ENCODE assay signal across 11 cellular contexts in the genomic region with DNA sequence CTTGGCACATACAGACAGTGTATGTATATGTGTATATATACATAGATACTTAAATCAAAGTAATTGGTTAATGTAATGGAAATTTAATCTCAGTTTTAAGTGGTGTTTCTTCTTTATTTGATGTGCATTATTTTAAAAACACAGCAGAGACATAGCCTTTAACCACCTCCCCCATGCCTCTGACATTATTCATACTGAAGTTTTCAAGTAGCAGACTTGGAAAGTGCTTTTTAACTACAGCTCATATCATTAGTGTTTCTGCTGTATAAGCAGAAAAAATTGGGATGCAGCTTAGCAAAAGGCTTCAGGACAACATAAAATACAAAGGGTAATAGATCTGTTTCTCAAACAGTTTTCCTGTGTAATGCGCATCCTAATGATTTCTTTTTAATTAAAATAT. TPM values are rescaled to one million over a fixed set of nuclear protein-coding genes. Genes with fewer than 3 reads are reported as not detected.
A peak's percentile ranks its signal among the peaks of the same experiment; 100 is the strongest.
DNase-seq lines count a peak whose midpoint lies in the region; FAIRE-seq and TF ChIP-seq lines count a peak whose summit lies in the region.
"Had no signal": no experiment of that assay in that cellular context is flagged by ENCODE, and none has a peak within 500 bp of the region (broad histone marks: within the 10 kb centered on the region; RNA-seq: fewer than 3 reads in every experiment).

No MANE protein-coding gene starts in this region.

- peak overlapping the region; percentile 20 for H3K27ac Mint-ChIP-seq in activated naive CD4-positive, alpha-beta T cell treated with anti-CD3 and anti-CD28 coated beads for 36 hours

- no peak overlapping the region for H3K4me3 Mint-ChIP-seq in activated naive CD4-positive, alpha-beta T cell treated with anti-CD3 and anti-CD28 coated beads for 36 hours

- H3K4me3 ChIP-seq in SK-N-MC, result peak overlapping the region; percentile 21; the same call in 1 of the 2 replicates
- H3K4me3 ChIP-seq in skeletal muscle tissue (ENCODE audit: low read length in 3 of 3), result no peak overlapping the region
- H3K4me3 ChIP-seq in adrenal gland, result no peak overlapping the region
- H3K4me3 ChIP-seq: pancreas, tibial artery had no signal

- peaks cover 13% of the 10 kb centered on the region for H3K9me3 Mint-ChIP-seq in activated naive CD4-positive, alpha-beta T cell treated with anti-CD3 and anti-CD28 coated beads for 36 hours

- H3K4me1 ChIP-seq in skeletal muscle tissue (ENCODE audit: control insufficient read depth in 3 of 3, insufficient read depth in 3 of 3, low read length in 3 of 3), result peaks cover 0 to 9% (median 0%) of the 10 kb centered on the region in 3 donors
- no peaks in the 10 kb centered on the region for H3K4me1 ChIP-seq in adrenal gland (replicated peaks in 1 of 2)
- H3K4me1 ChIP-seq: pancreas, tibial artery had no signal

- 75 to 89% (median 82%) methylated on average over 1 of the region's 1 CpG for WGBS in adrenal gland, 4 donors

- H3K27me3 Mint-ChIP-seq in activated naive CD4-positive, alpha-beta T cell treated with anti-CD3 and anti-CD28 coated beads for 36 hours (ENCODE audit: low read depth), result no peaks in the 10 kb centered on the region

- H3K36me3 ChIP-seq in SK-N-MC (ENCODE audit: insufficient read depth, low read length) (no peaks in the 10 kb centered on the region), skeletal muscle tissue (ENCODE audit: control insufficient read depth in 3 of 3, insufficient read depth in 3 of 3, low read length in 3 of 3) (no peaks in the 10 kb centered on the region), adrenal gland (replicated peaks in 1 of 2) (no peaks in the 10 kb centered on the region)
- H3K36me3 ChIP-seq: pancreas, tibial artery had no signal

- peaks cover 3% of the 10 kb centered on the region for H3K36me3 Mint-ChIP-seq in activated naive CD4-positive, alpha-beta T cell treated with anti-CD3 and anti-CD28 coated beads for 36 hours (ENCODE audit: low read depth)

- H3K4me1 Mint-ChIP-seq in activated naive CD4-positive, alpha-beta T cell treated with anti-CD3 and anti-CD28 coated beads for 36 hours (ENCODE audit: low read depth), result peaks cover 67% of the 10 kb centered on the region

- no peak for TF ChIP-seq CTCF in adrenal gland (IDR thresholded peaks at IDR 0.05)

- DNase-seq in activated naive CD4-positive, alpha-beta T cell treated with anti-CD3 and anti-CD28 coated beads for 36 hours, result no peak
- DNase-seq in activated naive CD4-positive, alpha-beta T cell (lab: John Stamatoyannopoulos, UW), result no peak
- DNase-seq in SK-N-MC (ENCODE audit: low read depth, low spot score) (peak; percentile 55), epidermal melanocyte (ENCODE audit: insufficient read length, low spot score) (peak; percentile 46), GM12892 (ENCODE audit: insufficient read length) (no peak), cerebellum (ENCODE audit: low spot score) (no peak), adrenal gland (no peak)
- DNase-seq: pancreas, tibial artery had no signal

- CTCF ChIA-PET in activated naive CD4-positive, alpha-beta T cell treated with anti-CD3 and anti-CD28 coated beads for 36 hours (lab: Charles Lee), result interaction anchor here (0.9 to 1.4 kb wide), 2 partner anchors 47 to 503 kb away, joined by 3 read pairs; no protein-coding TSS in a partner anchor

- H3K9ac ChIP-seq in SK-N-MC (ENCODE audit: insufficient read length) (no peak overlapping the region), skeletal muscle tissue (ENCODE audit: low read depth in 1 of 3, low read length in 3 of 3) (no peak overlapping the region)

- H3K27me3 ChIP-seq in skeletal muscle tissue (ENCODE audit: control insufficient read depth in 3 of 3, insufficient read depth in 3 of 3, low read length in 3 of 3) (no peaks in the 10 kb centered on the region), adrenal gland (no peaks in the 10 kb centered on the region)
- H3K27me3 ChIP-seq: pancreas, tibial artery had no signal

- FAIRE-seq in GM12892 (lab: Jason Lieb, UNC), result no peak
- FAIRE-seq: keratinocyte, pancreas had no signal

- TF ChIP-seq POLR2A in GM12892 (IDR thresholded peaks at IDR 0.05; ENCODE audit: low read depth, low read length), result no peak
- no peak for TF ChIP-seq POLR2A in adrenal gland (IDR thresholded peaks at IDR 0.05)

- intact Hi-C loops in activated naive CD4-positive, alpha-beta T cell treated with anti-CD3 and anti-CD28 coated beads for 36 hours (cut with micrococcal nuclease), result loop anchor here (1.0 kb wide), 3 partner anchors 8 to 800 kb away; partner anchors contain the start of gene DIPK2A
- intact Hi-C loops in adrenal gland (cut with DNase I), result no loop called here

- H3K27ac ChIP-seq in SK-N-MC (no peak overlapping the region), skeletal muscle tissue (ENCODE audit: low read depth, low read length) (peak overlapping the region; percentile 33), adrenal gland (no peak overlapping the region)
- H3K27ac ChIP-seq: pancreas, tibial artery had no signal

- H3K9me3 ChIP-seq in SK-N-MC (ENCODE audit: low read depth, low read length) (no peaks in the 10 kb centered on the region), skeletal muscle tissue (ENCODE audit: control insufficient read depth in 3 of 3, low read length in 3 of 3) (no peaks in the 10 kb centered on the region), adrenal gland (replicated peaks in 1 of 3) (peaks cover 0 to 7% (median 0%) of the 10 kb centered on the region in 3 donors)
- H3K9me3 ChIP-seq: pancreas, tibial artery had no signal

RNA-seq across cellular contexts. Expression of gene CHST2, which starts 52.1 kb away (rescaled TPM):
- total RNA-seq in activated naive CD4-positive, alpha-beta T cell treated with anti-CD3 and anti-CD28 coated beads for 36 hours, result 1 to 10 TPM; 4.2 to 4.4 TPM
- total RNA-seq in skeletal muscle tissue (6.8 TPM), cerebellum (24.8 TPM), adrenal gland (10 to 100 TPM in 3 of 8 donors, 1 to 10 TPM in 5; 2.7 to 11.4 (median 3.8) TPM)
- polyA plus RNA-seq in GM12892 (2012; ENCODE audit: missing spikeins), result 10.0 TPM
- polyA plus RNA-seq in adrenal gland, result 1 to 10 TPM; 1.9 to 2.8 (median 2.2) TPM

Comparison
In these comparisons a context has a peak if more than half of its experiments do, and no peak if none do; other contexts are left out.
1. DNase-seq: peak in SK-N-MC (single experiment) and epidermal melanocyte (single experiment); none in activated naive CD4-positive, alpha-beta T cell treated with anti-CD3 and anti-CD28 coated beads for 36 hours (single experiment), activated naive CD4-positive, alpha-beta T cell (0 of 4), GM12892 (single experiment), cerebellum (single experiment) and adrenal gland (0 of 7).